14 cellular contexts compared by ENCODE assay signal in genomic region chrX:150870059-150870458, GRCh38. TPM values are rescaled to one million over a fixed set of nuclear protein-coding genes. Genes with fewer than 3 reads are reported as not detected.
DNase-seq lines count a peak whose midpoint lies in the region; ATAC-seq and TF ChIP-seq lines count a peak whose summit lies in the region.
"Had no signal": no experiment of that assay in that cellular context is flagged by ENCODE, and none has a peak within 500 bp of the region (broad histone marks: within the 10 kb centered on the region; RNA-seq: fewer than 3 reads in every experiment).

No MANE protein-coding gene starts in this region.

- no peak for TF ChIP-seq CTCF in HEK293 (tag by site-specific recombination; IDR thresholded peaks at IDR 0.05)
- TF ChIP-seq CTCF in psoas muscle (IDR thresholded peaks at IDR 0.05), result no peak
- TF ChIP-seq CTCF in ovary (IDR thresholded peaks at IDR 0.05), result no peak

- H3K4me3 Mint-ChIP-seq in natural killer cell treated with Interleukin-12 subunit alpha and Interleukin-12 subunit beta and Interleukin-15 and Interleukin-18, amount 100 ng/mL, for 72 hours, result no peak overlapping the region

- no peak for TF ChIP-seq EP300 in ovary (IDR thresholded peaks at IDR 0.05)

- H3K4me1 Mint-ChIP-seq in natural killer cell treated with Interleukin-12 subunit alpha and Interleukin-12 subunit beta and Interleukin-15 and Interleukin-18, amount 100 ng/mL, for 72 hours (ENCODE audit: low read depth in 2 of 2), result peaks cover 34 to 41% of the 10 kb centered on the region in 2 donors

- H3K27ac ChIP-seq in HEK293 (ENCODE audit: extremely low read depth, low read depth, low read length) (no peak overlapping the region), psoas muscle (peak overlapping the region; percentile 93), ovary (no peak overlapping the region)

- no peaks in the 10 kb centered on the region for H3K9me3 ChIP-seq in HEK293 (ENCODE audit: control insufficient read depth, insufficient read depth, low read depth, low read length)
- H3K9me3 ChIP-seq in psoas muscle, result no peaks in the 10 kb centered on the region
- no peaks in the 10 kb centered on the region for H3K9me3 ChIP-seq in ovary

- intact Hi-C loops in psoas muscle (cut with DNase I), result no loop called here
- intact Hi-C loops in ovary (cut with DNase I), result no loop called here

- no peaks in the 10 kb centered on the region; a peak in 1 of 3 replicates for H3K36me3 ChIP-seq in HEK293 (ENCODE audit: control insufficient read depth in 2 of 2, insufficient read depth in 1 of 2, low read length in 2 of 2)
- no peaks in the 10 kb centered on the region for H3K36me3 ChIP-seq in psoas muscle (ENCODE audit: insufficient read depth in 1 of 2, low read depth in 1 of 2)
- H3K36me3 ChIP-seq in ovary, result no peaks in the 10 kb centered on the region

- H3K4me3 ChIP-seq in HEK293 (ENCODE audit: low read depth, low read length) (no peak overlapping the region), psoas muscle (peak overlapping the region; percentile 55), ovary (no peak overlapping the region)
- H3K4me3 ChIP-seq: K562 had no signal

- CTCF ChIA-PET in HEK293 (lab: Yijun Ruan, JAX), result no interaction called here

- H3K27me3 ChIP-seq in psoas muscle (ENCODE audit: insufficient read depth in 3 of 3, low read length in 2 of 3) (no peaks in the 10 kb centered on the region), ovary (no peaks in the 10 kb centered on the region)

- H3K9me3 Mint-ChIP-seq in natural killer cell treated with Interleukin-12 subunit alpha and Interleukin-12 subunit beta and Interleukin-15 and Interleukin-18, amount 100 ng/mL, for 72 hours, result no peaks in the 10 kb centered on the region

- H3K27ac Mint-ChIP-seq in natural killer cell treated with Interleukin-12 subunit alpha and Interleukin-12 subunit beta and Interleukin-15 and Interleukin-18, amount 100 ng/mL, for 72 hours, result no peak overlapping the region

- peaks cover 15% of the 10 kb centered on the region for H3K36me3 Mint-ChIP-seq in natural killer cell treated with Interleukin-12 subunit alpha and Interleukin-12 subunit beta and Interleukin-15 and Interleukin-18, amount 100 ng/mL, for 72 hours

- no peaks in the 10 kb centered on the region for H3K4me1 ChIP-seq in HEK293 (ENCODE audit: control insufficient read depth, insufficient read depth, low read length)
- H3K4me1 ChIP-seq in psoas muscle, result peaks cover 5% of the 10 kb centered on the region
- H3K4me1 ChIP-seq in ovary (ENCODE audit: insufficient read depth), result peaks cover 2% of the 10 kb centered on the region

- ATAC-seq in psoas muscle (peak in 3 of 4 donors; percentile 5 to 17 (median 9)), GM18502 (IDR thresholded peaks at IDR 0.05; ENCODE audit: poor library complexity, unreplicated experiment) (no peak)
- ATAC-seq in natural killer cell treated with Interleukin-12 subunit alpha and Interleukin-12 subunit beta and Interleukin-15 and Interleukin-18, amount 100 ng/mL, for 72 hours, result no peak
- ATAC-seq: K562 had no signal

- peaks cover 0 to 3% of the 10 kb centered on the region in 2 donors for H3K27me3 Mint-ChIP-seq in natural killer cell treated with Interleukin-12 subunit alpha and Interleukin-12 subunit beta and Interleukin-15 and Interleukin-18, amount 100 ng/mL, for 72 hours

- no peak for TF ChIP-seq POLR2A in ovary (IDR thresholded peaks at IDR 0.05)

- WGBS in psoas muscle, 3 donors, result 31 to 48% (median 46%) methylated on average over 6 of the region's 6 CpGs
- WGBS in ovary, 3 donors, result 67 to 74% (median 73%) methylated on average over 6 of the region's 6 CpGs

- POLR2A ChIA-PET in HEK293 (lab: Yijun Ruan, JAX), result interaction anchor here (0.6 kb wide), 1 partner anchor 32 kb away, joined by 3 read pairs; no protein-coding TSS in a partner anchor

- DNase-seq in GM03348 (ENCODE audit: low spot score) (peak; percentile 5), fibroblast of gingiva (ENCODE audit: low read depth) (peak; percentile 1), psoas muscle (no peak), ovary (no peak), UCSD-AML1 (lab: John Stamatoyannopoulos, UW; ENCODE audit: unreplicated experiment) (no peak)
- no peak for DNase-seq in natural killer cell treated with Interleukin-12 subunit alpha and Interleukin-12 subunit beta and Interleukin-15 and Interleukin-18, amount 100 ng/mL, for 72 hours (ENCODE audit: low spot score)
- DNase-seq: NCI-H1092 treated with DMSO at 0.1 percent for 48 hours; NCI-H2081; NCI-H446 treated with DMSO at 0.1 percent for 48 hours; NK-92 treated with Interleukin-12 subunit alpha and Interleukin-12 subunit beta, amount 100 ng/mL, for 24 hours; SHP77 treated with DMSO at 0.1 percent for 48 hours had no signal

TF ChIP-seq in HEK293, 187 proteins besides CTCF, POLR2A, EP300 and RAD21:
- TF ChIP-seq ZBTB8A (tag by site-specific recombination; IDR thresholded peaks at IDR 0.05) (no peak), ZNF341 (tag by site-specific recombination; IDR thresholded peaks at IDR 0.05; ENCODE audit: low read depth) (0 out of 2 replicates have a peak, but pooled peaks have one; percentile 3)

RNA-seq across cellular contexts. Expression of gene CD99L2, which starts 28.4 kb away (rescaled TPM):
- total RNA-seq in psoas muscle (100 to 1,000 TPM; 106 to 173 (median 136) TPM), ovary (10 to 100 TPM; 38.7 to 60.3 (median 53.0) TPM)
- polyA plus RNA-seq in psoas muscle (100 to 1,000 TPM in 2 of 3 donors, 10 to 100 TPM in 1; 62.7 to 154 (median 104) TPM), ovary (10 to 100 TPM; 41.1 to 64.6 TPM)
- 10 to 100 TPM; 23.8 to 25.7 TPM for total RNA-seq in natural killer cell treated with Interleukin-12 subunit alpha and Interleukin-12 subunit beta and Interleukin-15 and Interleukin-18, amount 100 ng/mL, for 72 hours

Comparison
In these comparisons a context has a peak if more than half of its experiments do, and no peak if none do; other contexts are left out.
1. DNase-seq: peak in GM03348 (single experiment) and fibroblast of gingiva (single experiment); none in psoas muscle (0 of 2), ovary (0 of 5), natural killer cell treated with Interleukin-12 subunit alpha and Interleukin-12 subunit beta and Interleukin-15 and Interleukin-18, amount 100 ng/mL, for 72 hours (single experiment) and UCSD-AML1 (single experiment).
2. ATAC-seq: peak in psoas muscle (3 of 4); none in natural killer cell treated with Interleukin-12 subunit alpha and Interleukin-12 subunit beta and Interleukin-15 and Interleukin-18, amount 100 ng/mL, for 72 hours (0 of 2) and GM18502 (single experiment).